ENCODE assay signal across 12 cellular contexts in genomic region chr2:86900687-86901086, GRCh38. TPM values are rescaled to one million over a fixed set of nuclear protein-coding genes. Genes with fewer than 3 reads are reported as not detected.
DNase-seq lines count a peak whose midpoint lies in the region; ATAC-seq and TF ChIP-seq lines count a peak whose summit lies in the region.
"Not testable (repeated sequence)": the region's sequence is repeated elsewhere in the genome, so short reads cannot be mapped to it uniquely, and the experiment has no call there.
"Had no signal": no experiment of that assay in that cellular context is flagged by ENCODE, and none has a peak within 500 bp of the region (broad histone marks: within the 10 kb centered on the region; RNA-seq: fewer than 3 reads in every experiment).

No MANE protein-coding gene starts in this region.

- not testable (repeated sequence) for H3K36me3 Mint-ChIP-seq in activated CD4-positive, alpha-beta T cell treated with anti-CD3 and anti-CD28 coated beads for 36 hours (ENCODE audit: low read depth); progenitor cell of endocrine pancreas (ENCODE audit: insufficient read depth)

- not testable (repeated sequence) for H3K27ac Mint-ChIP-seq in activated CD4-positive, alpha-beta T cell treated with anti-CD3 and anti-CD28 coated beads for 36 hours; progenitor cell of endocrine pancreas

- intact Hi-C loops in activated CD4-positive, alpha-beta T cell treated with anti-CD3 and anti-CD28 coated beads for 36 hours (cut with DNase I, micrococcal nuclease): not testable (repeated sequence)

- POLR2A ChIA-PET in activated CD4-positive, alpha-beta T cell treated with anti-CD3 and anti-CD28 coated beads for 36 hours (lab: Charles Lee): not testable (repeated sequence)

- not testable (repeated sequence) for H3K4me3 Mint-ChIP-seq in activated CD4-positive, alpha-beta T cell treated with anti-CD3 and anti-CD28 coated beads for 36 hours; progenitor cell of endocrine pancreas (ENCODE audit: low read depth)

- DNase-seq in A172 (ENCODE audit: low spot score) (peak; percentile 1), EL (peak; percentile 0), cardiac fibroblast (ENCODE audit: low read depth in 2 of 2) (peak; percentile 31 to 34), fibroblast of lung (ENCODE audit: low read depth in 2 of 2) (peak; percentile 0 to 29), iPS DF 6.9 (ENCODE audit: low read depth, low spot score) (peak; percentile 4)
- not testable (repeated sequence) for DNase-seq in LNCaP clone FGC (ENCODE audit: low read depth); progenitor cell of endocrine pancreas (ENCODE audit: low spot score, unreplicated experiment)
- DNase-seq in activated CD4-positive, alpha-beta T cell treated with anti-CD3 and anti-CD28 coated beads for 36 hours: peak; percentile 20

- H3K9me3 Mint-ChIP-seq in activated CD4-positive, alpha-beta T cell treated with anti-CD3 and anti-CD28 coated beads for 36 hours (ENCODE audit: low read depth); progenitor cell of endocrine pancreas (ENCODE audit: low read depth): not testable (repeated sequence)

- not testable (repeated sequence) for H3K79me2 ChIP-seq in fibroblast of lung (ENCODE audit: control insufficient read depth, insufficient read depth, low read length)

- H3K9ac ChIP-seq in fibroblast of lung (ENCODE audit: insufficient read depth, low read length): not testable (repeated sequence)

- not testable (repeated sequence) for H3K4me1 ChIP-seq in fibroblast of lung (ENCODE audit: control insufficient read depth, extremely low read depth, insufficient read depth, low read length); iPS DF 6.9 (ENCODE audit: control insufficient read depth, insufficient read depth, low read length)

- H3K4me1 Mint-ChIP-seq in activated CD4-positive, alpha-beta T cell treated with anti-CD3 and anti-CD28 coated beads for 36 hours; progenitor cell of endocrine pancreas (ENCODE audit: low read depth): not testable (repeated sequence)

- not testable (repeated sequence) for H4K20me1 ChIP-seq in fibroblast of lung (ENCODE audit: control insufficient read depth, extremely low read depth, insufficient read depth, low read length)

- not testable (repeated sequence) for ATAC-seq in activated CD4-positive, alpha-beta T cell treated with anti-CD3 and anti-CD28 coated beads for 36 hours

- TF ChIP-seq CTCF in LNCaP clone FGC (IDR thresholded peaks at IDR 0.05; ENCODE audit: control insufficient read depth, extremely low read depth, insufficient read depth) (peak; percentile 37), cardiac fibroblast (IDR thresholded peaks at IDR 0.05; ENCODE audit: low read depth, low read length) (peak; percentile 9), fibroblast of lung (conservative IDR thresholded peaks at IDR 0.05 in 1 of 2, IDR thresholded peaks at IDR 0.05 in 1 of 2; ENCODE audit: low read depth in 1 of 2, low read length in 2 of 2) (peak in 1 of 2 donors; percentile 18), progenitor cell of endocrine pancreas (IDR thresholded peaks at IDR 0.05; ENCODE audit: unreplicated experiment) (peak; percentile 16)

- H3K4me3 ChIP-seq in LNCaP clone FGC (ENCODE audit: low read depth, low read length); cardiac fibroblast (replicated peaks in 1 of 2; ENCODE audit: low read depth in 2 of 2, low read length in 2 of 2); fibroblast of lung (replicated peaks in 1 of 4; ENCODE audit: control extremely low read depth in 1 of 4, insufficient read depth in 1 of 4, low read depth in 3 of 4, low read length in 4 of 4); iPS DF 6.9 (ENCODE audit: low read length): not testable (repeated sequence)

- H3K27ac ChIP-seq in fibroblast of lung (ENCODE audit: insufficient read depth, low read length); iPS DF 6.9 (ENCODE audit: low read length): not testable (repeated sequence)

- no CpG with 5 or more reads among the region's 4 CpGs for WGBS in iPS DF 6.9 (ENCODE audit: insufficient coverage, insufficient read length)

- CTCF ChIA-PET in activated CD4-positive, alpha-beta T cell treated with anti-CD3 and anti-CD28 coated beads for 36 hours (lab: Charles Lee): not testable (repeated sequence)

- H3K27me3 Mint-ChIP-seq in activated CD4-positive, alpha-beta T cell treated with anti-CD3 and anti-CD28 coated beads for 36 hours; progenitor cell of endocrine pancreas: not testable (repeated sequence)

- H3K9me3 ChIP-seq in fibroblast of lung (ENCODE audit: control insufficient read depth, insufficient read depth, low read depth, low read length); iPS DF 6.9 (ENCODE audit: control insufficient read depth, insufficient read depth, low read length): not testable (repeated sequence)

- not testable (repeated sequence) for H3K36me3 ChIP-seq in fibroblast of lung (ENCODE audit: control insufficient read depth, insufficient read depth, low read length); iPS DF 6.9 (ENCODE audit: control insufficient read depth, insufficient read depth, low read length)

- not testable (repeated sequence) for H3K27me3 ChIP-seq in fibroblast of lung (ENCODE audit: control insufficient read depth, insufficient read depth, low read length); iPS DF 6.9 (ENCODE audit: control insufficient read depth, insufficient read depth, low read length)

- H3K4me2 ChIP-seq in fibroblast of lung (ENCODE audit: extremely low read depth, insufficient read depth, low read length): not testable (repeated sequence)

- not testable (repeated sequence) for H2AFZ ChIP-seq in fibroblast of lung (ENCODE audit: low read length)

RNA-seq across cellular contexts. Expression of gene CD8B, which starts 39.0 kb away (rescaled TPM):
- not detected in 2 replicates for total RNA-seq in A172 (2014; rRNA removed; shearing (Covaris generic))
- 1 to 10 TPM; 2.1 to 2.3 TPM for total RNA-seq in activated CD4-positive, alpha-beta T cell treated with anti-CD3 and anti-CD28 coated beads for 36 hours
- total RNA-seq in fibroblast of lung (not detected in 2 replicates), progenitor cell of endocrine pancreas (0.62 TPM in 1 of 2 replicates, not detected in the other)
- not detected in 2 replicates for polyA plus RNA-seq in fibroblast of lung
- polyA plus RNA-seq in fibroblast of lung (2012): not detected in 2 replicates
- not detected in 2 replicates for polyA minus RNA-seq in fibroblast of lung (ENCODE audit: low replicate concordance)
- total RNA-seq: lung microvascular endothelial cell, neural crest cell, PC-3 had no signal
- polyA plus RNA-seq: keratinocyte had no signal

RNA-seq across cellular contexts. Expression of gene RGPD1, which starts 41.2 kb away (rescaled TPM):
- total RNA-seq in A172 (2014; rRNA removed; shearing (Covaris generic)): 0.10 and 0.34 TPM in 2 replicates
- under 1 TPM; 0.43 to 0.86 TPM for total RNA-seq in activated CD4-positive, alpha-beta T cell treated with anti-CD3 and anti-CD28 coated beads for 36 hours
- total RNA-seq in fibroblast of lung (0.26 and 1.2 TPM in 2 replicates), progenitor cell of endocrine pancreas (3.1 and 5.1 TPM in 2 replicates)
- polyA plus RNA-seq in fibroblast of lung: 0.02 and 0.08 TPM in 2 replicates
- polyA plus RNA-seq in fibroblast of lung (2012): 0.06 and 0.07 TPM in 2 replicates
- not detected in 2 replicates for polyA minus RNA-seq in fibroblast of lung (ENCODE audit: low replicate concordance)
- total RNA-seq: PC-3 had no signal
